In the genomic region with DNA sequence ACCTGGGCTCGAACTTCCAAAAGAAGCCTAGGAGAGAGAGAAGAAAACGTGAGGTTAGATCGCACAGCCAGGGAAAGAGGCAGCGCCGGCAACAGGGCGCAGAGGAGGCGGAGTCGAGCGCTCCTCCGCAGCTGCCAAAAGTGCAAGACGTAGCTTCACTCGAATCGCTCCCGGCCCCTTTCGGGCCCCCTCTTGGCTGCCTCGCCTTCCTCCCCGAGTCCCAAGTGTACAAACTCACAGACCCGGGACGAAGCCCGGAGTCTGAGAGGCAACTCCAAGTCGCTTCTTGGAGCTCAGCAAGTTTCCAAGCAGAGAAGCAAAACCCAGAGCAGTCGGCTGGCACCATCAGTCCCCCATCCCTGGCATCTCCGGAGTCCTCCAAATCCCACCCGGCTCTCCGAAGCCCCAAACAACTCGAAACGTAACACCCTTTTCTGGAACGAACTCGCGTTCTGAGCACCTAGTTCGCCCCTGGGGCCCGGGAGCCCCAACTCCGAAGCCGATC, we compare ENCODE assay signal across 8 cellular contexts. TPM values are rescaled to one million over a fixed set of nuclear protein-coding genes. Genes with fewer than 3 reads are reported as not detected.
DNase-seq lines count a peak whose midpoint lies in the region; ATAC-seq lines count a peak whose summit lies in the region.

No MANE protein-coding gene starts in this region.

- DNase-seq in NCI-H82 (lab: John Stamatoyannopoulos, UW), result peak; percentile 45
- DNase-seq in NCI-H82 treated with DMSO at 0.1 percent for 48 hours (lab: John Stamatoyannopoulos, UW; ENCODE audit: unreplicated experiment), result no peak
- DNase-seq in RKO (ENCODE audit: low spot score), result peak; percentile 77
- DNase-seq in activated effector memory CD4-positive, alpha-beta T cell treated with anti-CD3 and anti-CD28 coated beads, Interleukin-2, amount 50 U/mL, for 16 hours, result peak; percentile 85
- peak; percentile 67 for DNase-seq in fibroblast of the conjunctiva (ENCODE audit: low read depth)
- DNase-seq in natural killer cell treated with Interleukin-12 subunit alpha and Interleukin-12 subunit beta and Interleukin-15 and Interleukin-18, amount 100 ng/mL, for 72 hours (ENCODE audit: low spot score), result no peak

- peak overlapping the region; percentile 61 to 87 (median 85) for H3K4me3 ChIP-seq in subcutaneous abdominal adipose tissue (ENCODE audit: low read depth in 1 of 5, low read length in 5 of 5)

- no peaks in the 10 kb centered on the region for H3K9me3 Mint-ChIP-seq in natural killer cell treated with Interleukin-12 subunit alpha and Interleukin-12 subunit beta and Interleukin-15 and Interleukin-18, amount 100 ng/mL, for 72 hours

- H3K36me3 ChIP-seq in subcutaneous abdominal adipose tissue (ENCODE audit: control insufficient read depth in 5 of 5, insufficient read depth in 5 of 5, low read length in 5 of 5), result peaks cover 0 to 19% (median 4%) of the 10 kb centered on the region in 5 donors

- H3K27me3 Mint-ChIP-seq in natural killer cell treated with Interleukin-12 subunit alpha and Interleukin-12 subunit beta and Interleukin-15 and Interleukin-18, amount 100 ng/mL, for 72 hours, result peaks cover 13 to 23% of the 10 kb centered on the region in 2 donors

- H3K9ac ChIP-seq in subcutaneous abdominal adipose tissue (ENCODE audit: low read length in 5 of 5), result peak overlapping the region in 4 of 5 donors; percentile 55 to 86 (median 68)

- peak overlapping the region; percentile 71 for H3K27ac ChIP-seq in subcutaneous abdominal adipose tissue (ENCODE audit: low read depth, low read length)

- H3K9me3 ChIP-seq in subcutaneous abdominal adipose tissue (ENCODE audit: control insufficient read depth in 5 of 5, low read length in 5 of 5), result no peaks in the 10 kb centered on the region

- H3K36me3 Mint-ChIP-seq in natural killer cell treated with Interleukin-12 subunit alpha and Interleukin-12 subunit beta and Interleukin-15 and Interleukin-18, amount 100 ng/mL, for 72 hours, result peaks cover 9% of the 10 kb centered on the region

- peak overlapping the region; percentile 89 for H3K4me3 Mint-ChIP-seq in natural killer cell treated with Interleukin-12 subunit alpha and Interleukin-12 subunit beta and Interleukin-15 and Interleukin-18, amount 100 ng/mL, for 72 hours

- H3K27ac Mint-ChIP-seq in natural killer cell treated with Interleukin-12 subunit alpha and Interleukin-12 subunit beta and Interleukin-15 and Interleukin-18, amount 100 ng/mL, for 72 hours, result peak overlapping the region; percentile 61 to 82

- peak; percentile 44 for ATAC-seq in HG03095 (IDR thresholded peaks at IDR 0.05; ENCODE audit: unreplicated experiment)
- peak in 1 of 2 donors; percentile 44 for ATAC-seq in natural killer cell treated with Interleukin-12 subunit alpha and Interleukin-12 subunit beta and Interleukin-15 and Interleukin-18, amount 100 ng/mL, for 72 hours

- H3K27me3 ChIP-seq in subcutaneous abdominal adipose tissue (ENCODE audit: control insufficient read depth in 5 of 5, insufficient read depth in 4 of 5, low read length in 5 of 5), result no peaks in the 10 kb centered on the region

- H3K4me1 Mint-ChIP-seq in natural killer cell treated with Interleukin-12 subunit alpha and Interleukin-12 subunit beta and Interleukin-15 and Interleukin-18, amount 100 ng/mL, for 72 hours (ENCODE audit: low read depth in 2 of 2), result peaks cover 18 to 26% of the 10 kb centered on the region in 2 donors

- H3K4me1 ChIP-seq in subcutaneous abdominal adipose tissue (ENCODE audit: control insufficient read depth in 5 of 5, insufficient read depth in 5 of 5, low read length in 5 of 5), result peaks cover 0 to 27% (median 21%) of the 10 kb centered on the region in 5 donors

RNA-seq across cellular contexts. Expression of gene MIER3, which starts 1.2 kb away (rescaled TPM):
- 10 to 100 TPM; 21.0 to 28.7 TPM for total RNA-seq in natural killer cell treated with Interleukin-12 subunit alpha and Interleukin-12 subunit beta and Interleukin-15 and Interleukin-18, amount 100 ng/mL, for 72 hours

RNA-seq across cellular contexts. Expression of gene SETD9, which starts 41.3 kb away (rescaled TPM):
- total RNA-seq in natural killer cell treated with Interleukin-12 subunit alpha and Interleukin-12 subunit beta and Interleukin-15 and Interleukin-18, amount 100 ng/mL, for 72 hours, result 10 to 100 TPM in 1 of 2 donors, 1 to 10 TPM in 1; 4.5 to 12.1 TPM

Comparison
In these comparisons a context has a peak if more than half of its experiments do, and no peak if none do; other contexts are left out.
1. DNase-seq: peak in NCI-H82 (single experiment), RKO (single experiment), activated effector memory CD4-positive, alpha-beta T cell treated with anti-CD3 and anti-CD28 coated beads, Interleukin-2, amount 50 U/mL, for 16 hours (single experiment) and fibroblast of the conjunctiva (single experiment); none in NCI-H82 treated with DMSO at 0.1 percent for 48 hours (single experiment) and natural killer cell treated with Interleukin-12 subunit alpha and Interleukin-12 subunit beta and Interleukin-15 and Interleukin-18, amount 100 ng/mL, for 72 hours (single experiment).